Comparison of ENCODE assay signal across 28 cellular contexts in genomic region chr2:212064318-212064717, GRCh38.
"Had no signal": no experiment of that assay in that cellular context is flagged by ENCODE, and none has a peak within 500 bp of the region (broad histone marks: within the 10 kb centered on the region; RNA-seq: fewer than 3 reads in every experiment).

No MANE protein-coding gene starts in this region.

- H3K4me3 ChIP-seq: coronary artery, gastrocnemius medialis, lung, prostate gland, right atrium auricular region, smooth muscle cell, suprapubic skin, transverse colon, upper lobe of right lung, uterus had no signal

- DNase-seq: dermis blood vessel endothelial cell; effector memory CD4-positive, alpha-beta T cell; foreskin fibroblast; gastrocnemius medialis; head of caudate nucleus; kidney; midbrain; naive thymus-derived CD4-positive, alpha-beta T cell; nucleus accumbens; stimulated activated CD4-positive, alpha-beta T cell treated with anti-CD3 and anti-CD28 coated beads, Interleukin-12 subunit alpha, Interleukin-12 subunit beta, amount 100 ng/mL, for 4 hours; stimulated activated CD4-positive, alpha-beta T cell treated with anti-CD3 and anti-CD28 coated beads, Interleukin-1b, Interleukin-23, amount 100 ng/mL, for 48 hours; stimulated activated CD4-positive, alpha-beta T cell treated with anti-CD3 and anti-CD28 coated beads, Interleukin-4, amount 100 ng/mL, for 1 hour; stimulated activated CD8-positive, alpha-beta memory T cell treated with anti-CD3 and anti-CD28 coated beads, Interleukin-4, amount 100 ng/mL, for 48 hours; stimulated activated naive CD4-positive, alpha-beta T cell; stimulated activated naive CD8-positive, alpha-beta T cell treated with anti-CD3 and anti-CD28 coated beads, Interleukin-15, amount 100 ng/mL, for 72 hours; transverse colon; upper lobe of right lung; uterus had no signal

- H3K27ac ChIP-seq: coronary artery, gastrocnemius medialis, prostate gland, right atrium auricular region, suprapubic skin, transverse colon, upper lobe of right lung, uterus had no signal

- H3K36me3 Mint-ChIP-seq: memory B cell; naive thymus-derived CD4-positive, alpha-beta T cell had no signal

- H3K4me2 ChIP-seq: smooth muscle cell had no signal

- H3K4me3 Mint-ChIP-seq: memory B cell; naive thymus-derived CD4-positive, alpha-beta T cell; nephron; stimulated activated naive CD8-positive, alpha-beta T cell treated with anti-CD3 and anti-CD28 coated beads, Interleukin-15, amount 100 ng/mL, for 72 hours had no signal

- H3K36me3 ChIP-seq: gastrocnemius medialis, prostate gland, right atrium auricular region, suprapubic skin, transverse colon, upper lobe of right lung, uterus had no signal

- H3K4me1 Mint-ChIP-seq: memory B cell; naive thymus-derived CD4-positive, alpha-beta T cell; nephron; stimulated activated naive CD8-positive, alpha-beta T cell treated with anti-CD3 and anti-CD28 coated beads, Interleukin-15, amount 100 ng/mL, for 72 hours had no signal

- H3K27ac Mint-ChIP-seq: memory B cell; naive thymus-derived CD4-positive, alpha-beta T cell; nephron; stimulated activated naive CD8-positive, alpha-beta T cell treated with anti-CD3 and anti-CD28 coated beads, Interleukin-15, amount 100 ng/mL, for 72 hours had no signal

- ATAC-seq: gastrocnemius medialis; left lobe of liver; naive thymus-derived CD4-positive, alpha-beta T cell; sciatic nerve; stimulated activated naive CD8-positive, alpha-beta T cell treated with anti-CD3 and anti-CD28 coated beads, Interleukin-15, amount 100 ng/mL, for 72 hours; upper lobe of right lung had no signal

- H3K9me3 ChIP-seq: gastrocnemius medialis, prostate gland, right atrium auricular region, suprapubic skin, transverse colon, upper lobe of right lung, uterus had no signal

- H3K27me3 Mint-ChIP-seq: memory B cell; naive thymus-derived CD4-positive, alpha-beta T cell; stimulated activated naive CD8-positive, alpha-beta T cell treated with anti-CD3 and anti-CD28 coated beads, Interleukin-15, amount 100 ng/mL, for 72 hours had no signal

- H3K27me3 ChIP-seq: gastrocnemius medialis, right atrium auricular region, suprapubic skin, transverse colon, upper lobe of right lung, uterus had no signal

- H3K4me1 ChIP-seq: gastrocnemius medialis, prostate gland, right atrium auricular region, suprapubic skin, transverse colon, upper lobe of right lung, uterus had no signal
